22 cellular contexts compared by ENCODE assay signal in the genomic region with DNA sequence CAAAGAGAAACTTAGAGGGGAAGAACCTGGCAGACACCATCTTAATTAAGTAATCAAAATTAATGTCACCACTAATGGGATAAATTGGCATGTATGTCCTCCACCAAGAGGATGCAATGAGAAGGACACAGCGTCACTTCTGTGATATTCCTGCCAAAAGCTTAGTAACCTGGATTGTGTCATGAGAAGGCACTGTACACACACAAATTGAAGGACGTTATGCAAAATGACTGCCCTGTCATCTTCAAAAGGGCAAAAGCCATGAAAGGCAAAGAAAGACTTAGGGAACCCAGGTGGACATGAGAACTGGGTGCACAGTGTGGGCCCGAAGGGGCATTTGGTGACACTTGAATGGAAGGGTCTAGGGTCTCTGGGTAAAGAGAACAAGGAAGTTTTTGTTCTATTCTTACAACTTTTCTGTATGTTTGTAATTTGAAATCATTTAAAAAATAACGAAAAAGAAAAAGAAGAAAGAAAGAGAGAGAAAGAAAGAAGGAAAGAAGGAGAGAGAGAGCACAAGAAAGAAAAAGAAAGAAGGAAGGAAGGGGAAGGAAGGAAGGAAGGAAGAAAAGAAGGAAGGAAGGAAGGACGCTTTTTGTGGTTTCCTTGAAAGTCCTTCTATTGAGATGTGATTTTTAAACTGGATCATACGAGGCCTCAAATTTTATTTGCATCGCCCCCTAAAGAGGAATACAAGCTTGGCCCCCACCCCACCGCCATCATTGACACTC. TPM values are rescaled to one million over a fixed set of nuclear protein-coding genes. Genes with fewer than 3 reads are reported as not detected.
DNase-seq lines count a peak whose midpoint lies in the region; ATAC-seq, FAIRE-seq and TF ChIP-seq lines count a peak whose summit lies in the region.
"Had no signal": no experiment of that assay in that cellular context is flagged by ENCODE, and none has a peak within 500 bp of the region (broad histone marks: within the 10 kb centered on the region; RNA-seq: fewer than 3 reads in every experiment).

No MANE protein-coding gene starts in this region.

- peak in 1 of 2 experiments; percentile 20 for DNase-seq in A549 (ENCODE audit: low read depth in 1 of 2, low spot score in 1 of 2)
- DNase-seq in GM23338 (ENCODE audit: low spot score), result no peak
- DNase-seq in K562 (ENCODE audit: extremely low read depth in 1 of 4, low spot score in 3 of 4), result no peak
- no peak for DNase-seq in NCI-H2029 treated with DMSO at 0.1 percent for 48 hours (lab: John Stamatoyannopoulos, UW)
- DNase-seq in activated CD4-positive, CD25-positive, alpha-beta regulatory T cell treated with anti-CD3 and anti-CD28 coated beads, Interleukin-2, amount 50 U/mL, for 72 hours, result no peak
- DNase-seq: CD4-positive, CD25-positive, alpha-beta regulatory T cell; DND-41; MG63; NCI-H1048; NCI-H1436; NCI-H187 treated with DMSO at 0.1 percent for 48 hours; NCI-H69; SHP77 treated with DMSO at 0.1 percent for 48 hours; T-cell had no signal

- no peaks in the 10 kb centered on the region for H4K20me1 ChIP-seq in GM23338 (replicated peaks; ENCODE audit: insufficient read depth)
- H4K20me1 ChIP-seq in K562 (replicated peaks; ENCODE audit: control insufficient read depth, insufficient read depth, low read length), result no peaks in the 10 kb centered on the region

- H3K36me3 ChIP-seq in GM23338 (ENCODE audit: insufficient read depth) (no peaks in the 10 kb centered on the region), K562 (ENCODE audit: control insufficient read depth, insufficient read depth, low read length) (no peaks in the 10 kb centered on the region), liver (ENCODE audit: control insufficient read depth in 4 of 4, insufficient read depth in 3 of 4, low read depth in 1 of 4, low read length in 3 of 4) (no peaks in the 10 kb centered on the region)
- H3K36me3 ChIP-seq: MG63 had no signal

- FAIRE-seq in A549 (lab: Jason Lieb, UNC) (no peak), K562 (lab: Jason Lieb, UNC) (no peak)
- FAIRE-seq: GM12878, H54 had no signal

- H3K4me1 ChIP-seq in A549 (peaks cover 36% of the 10 kb centered on the region), GM23338 (ENCODE audit: insufficient read depth) (no peaks in the 10 kb centered on the region), K562 (replicated peaks in 1 of 2; ENCODE audit: control insufficient read depth in 2 of 2, insufficient read depth in 2 of 2, low read length in 2 of 2) (no peaks in the 10 kb centered on the region), liver (ENCODE audit: control insufficient read depth in 4 of 4, insufficient read depth in 4 of 4, low read length in 3 of 4) (peaks cover 6 to 44% (median 41%) of the 10 kb centered on the region in 4 donors)

- ATAC-seq in A549, result peak; percentile 26 to 41; a peak in 2 of 6 replicates
- ATAC-seq in GM23338, result no peak
- ATAC-seq in K562, result no peak
- ATAC-seq in HG02870 (IDR thresholded peaks at IDR 0.05; ENCODE audit: unreplicated experiment), result no peak
- ATAC-seq: GM12878, T-cell had no signal

- no peaks in the 10 kb centered on the region for H3K36me3 Mint-ChIP-seq in GM23338 (ENCODE audit: low read depth)
- H3K36me3 Mint-ChIP-seq: CD4-positive, CD25-positive, alpha-beta regulatory T cell; T-cell had no signal

- TF ChIP-seq CTCF in A549 (IDR thresholded peaks at IDR 0.05) (no peak), GM23338 (conservative IDR thresholded peaks at IDR 0.05; ENCODE audit: low read depth in 2 of 2) (no peak), K562 (IDR thresholded peaks at IDR 0.05 in 2 of 3, conservative IDR thresholded peaks at IDR 0.05 in 1 of 3; ENCODE audit: insufficient read depth in 2 of 3, low read depth in 1 of 3, low read length in 3 of 3) (no peak), liver (IDR thresholded peaks at IDR 0.05; ENCODE audit: low read depth, low read length, missing input control) (peak; percentile 25)

- H3K9me2 ChIP-seq in GM23338 (ENCODE audit: insufficient read depth), result peaks cover 10% of the 10 kb centered on the region; the same call in 1 of the 2 replicates

- H3K4me3 ChIP-seq in A549 (no peak overlapping the region), GM23338 (no peak overlapping the region), K562 (no peak overlapping the region), liver (ENCODE audit: low read depth in 1 of 3, low read length in 3 of 3) (no peak overlapping the region)
- H3K4me3 ChIP-seq: GM12878, MG63 had no signal

- 72% methylated on average over 8 of the region's 8 CpGs for WGBS in A549 (ENCODE audit: missing lambda C conversion rate)
- 0% methylated on average over 8 of the region's 8 CpGs for WGBS in K562 (ENCODE audit: insufficient coverage, low coverage, missing lambda C conversion rate)
- 60% methylated on average over 8 of the region's 8 CpGs for WGBS in liver

- no peaks in the 10 kb centered on the region for H3K9me3 Mint-ChIP-seq in GM23338
- H3K9me3 Mint-ChIP-seq: T-cell had no signal

- H3F3A ChIP-seq in GM23338 (replicated peaks; ENCODE audit: low read depth), result no peaks in the 10 kb centered on the region

- CTCF ChIA-PET in A549 (lab: Yijun Ruan, JAX) (interaction anchor here (0.9 to 2.1 kb wide), 5 partner anchors 16 to 361 kb away, joined by 3 to 4 read pairs (median 3); no protein-coding TSS in a partner anchor), K562 (lab: Yijun Ruan, JAX; ENCODE audit: low intra/inter-chr PET ratio) (no interaction called here)

- H3K4me1 Mint-ChIP-seq in GM23338, result no peaks in the 10 kb centered on the region

- in situ Hi-C loops in K562 (cut with MboI), result no loop called here

- TF ChIP-seq POLR2A in A549 (IDR thresholded peaks at IDR 0.05; ENCODE audit: low read length) (no peak), K562 (conservative IDR thresholded peaks at IDR 0.05) (no peak)

- H3K4me2 ChIP-seq in A549 (no peak overlapping the region), GM23338 (no peak overlapping the region), K562 (ENCODE audit: insufficient read depth, low read length) (no peak overlapping the region)

- intact Hi-C loops in K562 (cut with micrococcal nuclease), result no loop called here

- H2AFZ ChIP-seq in GM23338 (peak overlapping the region; percentile 63; the same call in 1 of the 2 replicates), K562 (ENCODE audit: low read depth, low read length) (no peak overlapping the region)

- POLR2A ChIA-PET in A549 (lab: Yijun Ruan, JAX), result no interaction called here
- POLR2A ChIA-PET in K562 (lab: Yijun Ruan, JAX), result no interaction called here

- H3K9ac ChIP-seq in K562 (ENCODE audit: insufficient read depth in 1 of 2, low read depth in 2 of 2, low read length in 2 of 2), result no peak overlapping the region
- no peak overlapping the region for H3K9ac ChIP-seq in liver (ENCODE audit: low read depth in 1 of 2, low read length in 2 of 2)

- H3K27ac Mint-ChIP-seq in GM23338, result no peak overlapping the region
- H3K27ac Mint-ChIP-seq: T-cell had no signal

- peak overlapping the region; percentile 20 to 43; a peak in 3 of 6 replicates for H3K27ac ChIP-seq in A549
- H3K27ac ChIP-seq in GM23338 (ENCODE audit: low read depth), result no peak overlapping the region
- no peak overlapping the region for H3K27ac ChIP-seq in K562 (ENCODE audit: extremely low read depth, low read depth, low read length)
- peak overlapping the region; percentile 78 to 85 for H3K27ac ChIP-seq in liver (ENCODE audit: low read depth in 1 of 2, low read length in 2 of 2)
- H3K27ac ChIP-seq: RWPE1 had no signal

- TF ChIP-seq RAD21 in A549 (conservative IDR thresholded peaks at IDR 0.05 in 1 of 2, IDR thresholded peaks at IDR 0.05 in 1 of 2) (no peak), K562 (CRISPR knock-in tag; conservative IDR thresholded peaks at IDR 0.05 in 1 of 2, IDR thresholded peaks at IDR 0.05 in 1 of 2) (no peak), liver (IDR thresholded peaks at IDR 0.05) (peak; percentile 20 to 46)

- TF ChIP-seq EP300 in A549 (IDR thresholded peaks at IDR 0.05) (no peak), K562 (IDR thresholded peaks at IDR 0.05; ENCODE audit: low read length) (no peak)

- BruUV-seq in K562 (replicated peaks; lab: Mats Ljungman, UMichigan), result no TSS peak

- H3K4me3 Mint-ChIP-seq in GM23338, result no peak overlapping the region
- H3K4me3 Mint-ChIP-seq: CD4-positive, CD25-positive, alpha-beta regulatory T cell; T-cell had no signal

- H3K79me2 ChIP-seq in GM23338 (replicated peaks; ENCODE audit: insufficient read depth) (no peaks in the 10 kb centered on the region), K562 (ENCODE audit: control insufficient read depth, insufficient read depth, low read length) (no peaks in the 10 kb centered on the region)

- peaks cover 5% of the 10 kb centered on the region for H3K27me3 Mint-ChIP-seq in GM23338 (ENCODE audit: insufficient read depth, low read depth, poor library complexity)

- H3K9me3 ChIP-seq in A549 (no peaks in the 10 kb centered on the region), K562 (replicated peaks; ENCODE audit: control insufficient read depth, insufficient read depth, low read depth, low read length) (no peaks in the 10 kb centered on the region), liver (ENCODE audit: control insufficient read depth in 4 of 4, low read length in 3 of 4) (no peaks in the 10 kb centered on the region)
- H3K9me3 ChIP-seq: MG63 had no signal

- H3K27me3 ChIP-seq in GM23338 (ENCODE audit: insufficient read depth) (no peaks in the 10 kb centered on the region), K562 (ENCODE audit: control insufficient read depth in 2 of 2, insufficient read depth in 2 of 2, low read length in 2 of 2) (peaks cover 16 to 19% of the 10 kb centered on the region in 2 experiments), liver (ENCODE audit: control insufficient read depth in 4 of 4, insufficient read depth in 4 of 4, low read length in 3 of 4) (no peaks in the 10 kb centered on the region)
- H3K27me3 ChIP-seq: MG63 had no signal

- no peaks in the 10 kb centered on the region for H3K9me1 ChIP-seq in K562 (ENCODE audit: control insufficient read depth, insufficient read depth, low read length)

RNA-seq across cellular contexts. Expression of gene APOH, which starts 4.0 kb away (rescaled TPM):
- polyA plus RNA-seq in A549 (2011; rRNA removed) (26.1 and 39.6 TPM in 2 replicates), A549 (2017; fragmentation: RNase III; extraction: RNeasy Plus Mini Kit Qiagen cat#74134 plus additional on column Dnase treatment) (5.7 to 6.9 TPM (median 6.9 TPM) in 3 replicates), GM23338 (2016; fragmentation: Nextera tagmentation; extraction: Ambion mirVana) (not detected in 2 replicates), K562 (2011; rRNA removed) (not detected in 2 replicates), K562 (2014; fragmentation: Illumina TruSeq; extraction: Trizol) (not detected in 2 replicates), K562 (2014; fragmentation: Nextera tagmentation; extraction: Ambion mirVana) (not detected), K562 (2014; rRNA removed) (not detected in 2 replicates), liver (1,000 to 10,000 TPM; 5,745 to 7,307 TPM)
- polyA plus RNA-seq in A549 (2012; cell fraction: cytosol; rRNA removed), result 2.7 and 3.2 TPM in 2 replicates
- polyA plus RNA-seq in A549 (2012; cell fraction: nucleus; rRNA removed), result 2.4 and 3.0 TPM in 2 replicates
- 7.3 and 11.0 TPM in 2 replicates for polyA minus RNA-seq in A549 (2011; rRNA and poly(A)+ RNA removed)
- total RNA-seq in GM23338 (2014; rRNA removed; shearing (Covaris generic)), result not detected in 2 replicates
- total RNA-seq in K562 (2011; cell fraction: chromatin; rRNA removed; ENCODE audit: low replicate concordance), result not detected in 2 replicates
- not detected in 2 replicates for total RNA-seq in K562 (2011; cell fraction: nucleolus; rRNA removed)
- total RNA-seq in K562 (2011; cell fraction: nucleoplasm; rRNA removed), result not detected in 2 replicates
- total RNA-seq in K562 (2014; rRNA removed) (not detected in 2 replicates), K562 (2014; rRNA removed; fragmentation: Illumina TruSeq; extraction: Trizol) (not detected in 2 replicates), K562 (2015; rRNA removed; fragmentation: Illumina TruSeq; extraction: Trizol) (not detected in 2 replicates), K562 (2021) (1.1 and 1.2 TPM in 2 replicates), liver (1,000 to 10,000 TPM; 2,858 to 5,938 TPM)
- polyA plus RNA-seq in K562 (2011; cell fraction: cytosol; rRNA removed), result not detected in 2 replicates
- not detected in 2 replicates for polyA plus RNA-seq in K562 (2011; cell fraction: nucleus; rRNA removed)
- polyA plus RNA-seq in K562 (2012), result not detected in 2 replicates
- not detected in 2 replicates for polyA minus RNA-seq in K562 (2011; rRNA and poly(A)+ RNA removed)
- 5.0 TPM in 1 of 2 replicates, not detected in the other for polyA minus RNA-seq in K562 (2011; cell fraction: cytosol; rRNA and poly(A)+ RNA removed)
- not detected in 2 replicates for polyA minus RNA-seq in K562 (2011; cell fraction: nucleus; rRNA and poly(A)+ RNA removed)
- total RNA-seq: CD4-positive, CD25-positive, alpha-beta regulatory T cell; LHCN-M2; NCI-H460 had no signal
- polyA plus RNA-seq: BJ; CD4-positive, CD25-positive, alpha-beta regulatory T cell; GM12878 had no signal

RNA-seq across cellular contexts. Expression of gene CEP112, which starts 41.3 kb away (rescaled TPM):
- polyA plus RNA-seq in A549 (2011; rRNA removed), result 15.2 and 17.9 TPM in 2 replicates
- 4.5 and 4.7 TPM in 2 replicates for polyA plus RNA-seq in A549 (2012; cell fraction: cytosol; rRNA removed)
- 1.0 and 1.4 TPM in 2 replicates for polyA plus RNA-seq in A549 (2012; cell fraction: nucleus; rRNA removed)
- polyA plus RNA-seq in A549 (2017; fragmentation: RNase III; extraction: RNeasy Plus Mini Kit Qiagen cat#74134 plus additional on column Dnase treatment), result 9.1 to 10.7 TPM (median 9.6 TPM) in 3 replicates
- 12.0 and 12.1 TPM in 2 replicates for polyA minus RNA-seq in A549 (2011; rRNA and poly(A)+ RNA removed)
- total RNA-seq in GM23338 (2014; rRNA removed; shearing (Covaris generic)), result 3.7 and 4.0 TPM in 2 replicates
- polyA plus RNA-seq in GM23338 (2016; fragmentation: Nextera tagmentation; extraction: Ambion mirVana), result 2.6 and 4.3 TPM in 2 replicates
- not detected in 2 replicates for total RNA-seq in K562 (2011; cell fraction: chromatin; rRNA removed; ENCODE audit: low replicate concordance)
- not detected in 2 replicates for total RNA-seq in K562 (2011; cell fraction: nucleolus; rRNA removed)
- not detected in 2 replicates for total RNA-seq in K562 (2011; cell fraction: nucleoplasm; rRNA removed)
- total RNA-seq in K562 (2014; rRNA removed), result not detected in 2 replicates
- total RNA-seq in K562 (2014; rRNA removed; fragmentation: Illumina TruSeq; extraction: Trizol), result not detected in 2 replicates
- not detected in 2 replicates for total RNA-seq in K562 (2015; rRNA removed; fragmentation: Illumina TruSeq; extraction: Trizol)
- not detected in 2 replicates for total RNA-seq in K562 (2021)
- polyA plus RNA-seq in K562 (2011; rRNA removed), result not detected in 2 replicates
- polyA plus RNA-seq in K562 (2011; cell fraction: cytosol; rRNA removed), result not detected in 2 replicates
- not detected in 2 replicates for polyA plus RNA-seq in K562 (2011; cell fraction: nucleus; rRNA removed)
- 0.06 and 0.16 TPM in 2 replicates for polyA plus RNA-seq in K562 (2012)
- polyA plus RNA-seq in K562 (2014; fragmentation: Illumina TruSeq; extraction: Trizol), result not detected in 2 replicates
- polyA plus RNA-seq in K562 (2014; fragmentation: Nextera tagmentation; extraction: Ambion mirVana), result not detected
- polyA plus RNA-seq in K562 (2014; rRNA removed), result 0.84 TPM in 1 of 2 replicates, not detected in the other
- polyA minus RNA-seq in K562 (2011; rRNA and poly(A)+ RNA removed), result not detected in 2 replicates
- polyA minus RNA-seq in K562 (2011; cell fraction: cytosol; rRNA and poly(A)+ RNA removed), result not detected in 2 replicates
- not detected in 2 replicates for polyA minus RNA-seq in K562 (2011; cell fraction: nucleus; rRNA and poly(A)+ RNA removed)
- 1 to 10 TPM; 1.1 to 4.9 TPM for total RNA-seq in liver
- polyA plus RNA-seq in liver, result 1 to 10 TPM; 1.1 to 1.6 TPM

Comparison
In these comparisons a context has a peak if more than half of its experiments do, and no peak if none do; other contexts are left out.
1. ATAC-seq: peak in A549 (2 of 2); none in GM23338 (single experiment), K562 (single experiment) and HG02870 (single experiment).
2. H3K27ac ChIP-seq: peak in A549 (2 of 2) and liver (2 of 2); none in GM23338 (single experiment) and K562 (single experiment).
3. RNA of gene APOH, which starts 4.0 kb away (polyA plus RNA-seq): 5,745 to 7,307 TPM in liver; 2.4 to 39.6 TPM in A549, not detected in GM23338 and not detected in K562; every median in the first group is over 100 times any median in the second.
4. Of the 35 proteins assayed by ChIP-seq in both K562 and A549: peak only in K562: CBX8; only in A549: none; in both: none; in neither: 34.